17 cellular contexts compared by ENCODE assay signal in genomic region chr17:58401287-58401686, GRCh38. TPM values are rescaled to one million over a fixed set of nuclear protein-coding genes. Genes with fewer than 3 reads are reported as not detected.
DNase-seq lines count a peak whose midpoint lies in the region; ATAC-seq and TF ChIP-seq lines count a peak whose summit lies in the region.
"Had no signal": no experiment of that assay in that cellular context is flagged by ENCODE, and none has a peak within 500 bp of the region (broad histone marks: within the 10 kb centered on the region; RNA-seq: fewer than 3 reads in every experiment).

No MANE protein-coding gene starts in this region.

- peaks cover 8% of the 10 kb centered on the region for H3K4me1 Mint-ChIP-seq in activated CD8-positive, alpha-beta memory T cell treated with anti-CD3 and anti-CD28 coated beads, Interleukin-2, amount 10 ng/mL, durations not matched to agents 7 days and 5 days
- peaks cover 7% of the 10 kb centered on the region for H3K4me1 Mint-ChIP-seq in activated T-cell treated with anti-CD3 and anti-CD28 coated beads, Interleukin-2, amount 50 U/mL, for 4 hours (ENCODE audit: low read depth)
- H3K4me1 Mint-ChIP-seq: IgD-negative memory B cell had no signal

- peak; percentile 39 for DNase-seq in NCI-H774 (lab: John Stamatoyannopoulos, UW)
- DNase-seq in epithelial cell of prostate (ENCODE audit: low read depth, low spot score), result no peak
- no peak for DNase-seq in activated CD8-positive, alpha-beta memory T cell treated with anti-CD3 and anti-CD28 coated beads, Interleukin-2, amount 10 ng/mL, durations not matched to agents 7 days and 5 days
- no peak for DNase-seq in activated T-cell treated with anti-CD3 and anti-CD28 coated beads, Interleukin-2, amount 50 U/mL, for 4 hours
- DNase-seq in A673 (ENCODE audit: low spot score), result no peak
- DNase-seq: activated CD4-positive, alpha-beta memory T cell treated with anti-CD3 and anti-CD28 coated beads, Interleukin-2, amount 10 ng/mL, durations not matched to agents 7 days and 5 days; CD4-positive, CD25-positive, alpha-beta regulatory T cell; left cardiac atrium had no signal

- no peak overlapping the region for H3K27ac Mint-ChIP-seq in activated CD8-positive, alpha-beta memory T cell treated with anti-CD3 and anti-CD28 coated beads, Interleukin-2, amount 10 ng/mL, durations not matched to agents 7 days and 5 days
- H3K27ac Mint-ChIP-seq: activated CD4-positive, alpha-beta memory T cell treated with anti-CD3 and anti-CD28 coated beads, Interleukin-2, amount 10 ng/mL, durations not matched to agents 7 days and 5 days; CD4-positive, CD25-positive, alpha-beta regulatory T cell; dendritic cell treated with granulocyte-macrophage colony-stimulating factor and Interleukin-4, amounts not matched to agents 40 ng/mL and 50 ng/mL, for 4 days; IgD-negative memory B cell; WTC11 had no signal

- H4K20me1 ChIP-seq in Loucy (ENCODE audit: insufficient read depth, low read length, poor library complexity, severe bottlenecking), result peaks cover 12% of the 10 kb centered on the region

- no peaks in the 10 kb centered on the region for H3K36me3 Mint-ChIP-seq in activated CD8-positive, alpha-beta memory T cell treated with anti-CD3 and anti-CD28 coated beads, Interleukin-2, amount 10 ng/mL, durations not matched to agents 7 days and 5 days
- peaks cover 3% of the 10 kb centered on the region for H3K36me3 Mint-ChIP-seq in activated T-cell treated with anti-CD3 and anti-CD28 coated beads, Interleukin-2, amount 50 U/mL, for 4 hours (ENCODE audit: insufficient read depth)
- H3K36me3 Mint-ChIP-seq: activated naive CD4-positive, alpha-beta T cell treated with anti-CD3 and anti-CD28 coated beads, Interleukin-2, amount 50 U/mL, for 72 hours; brain; IgD-negative memory B cell; WTC11 had no signal

- no peak overlapping the region for H3K4me3 Mint-ChIP-seq in activated CD8-positive, alpha-beta memory T cell treated with anti-CD3 and anti-CD28 coated beads, Interleukin-2, amount 10 ng/mL, durations not matched to agents 7 days and 5 days
- no peak overlapping the region for H3K4me3 Mint-ChIP-seq in activated T-cell treated with anti-CD3 and anti-CD28 coated beads, Interleukin-2, amount 50 U/mL, for 4 hours
- H3K4me3 Mint-ChIP-seq: activated CD4-positive, alpha-beta memory T cell treated with anti-CD3 and anti-CD28 coated beads, Interleukin-2, amount 10 ng/mL, durations not matched to agents 7 days and 5 days; brain; CD4-positive, CD25-positive, alpha-beta regulatory T cell; dendritic cell treated with granulocyte-macrophage colony-stimulating factor and Interleukin-4, amounts not matched to agents 40 ng/mL and 50 ng/mL, for 4 days; IgD-negative memory B cell; WTC11 had no signal

- H3K36me3 ChIP-seq in Loucy (ENCODE audit: insufficient read depth, low read length) (peaks cover 4% of the 10 kb centered on the region; the same call in 1 of the 2 replicates), A673 (ENCODE audit: insufficient read depth, low read length, poor library complexity, severe bottlenecking) (no peaks in the 10 kb centered on the region)

- H3K9me3 ChIP-seq in Loucy (ENCODE audit: insufficient read depth, low read depth, low read length) (no peaks in the 10 kb centered on the region), A673 (ENCODE audit: low read depth, low read length, poor library complexity, severe bottlenecking) (no peaks in the 10 kb centered on the region)

- no peak overlapping the region for H3K9ac ChIP-seq in Loucy (ENCODE audit: low read depth, low read length, poor library complexity, severe bottlenecking)

- no peaks in the 10 kb centered on the region for H3K9me3 Mint-ChIP-seq in activated CD8-positive, alpha-beta memory T cell treated with anti-CD3 and anti-CD28 coated beads, Interleukin-2, amount 10 ng/mL, durations not matched to agents 7 days and 5 days (ENCODE audit: low read depth)
- no peaks in the 10 kb centered on the region for H3K9me3 Mint-ChIP-seq in activated T-cell treated with anti-CD3 and anti-CD28 coated beads, Interleukin-2, amount 50 U/mL, for 4 hours
- H3K9me3 Mint-ChIP-seq: activated CD4-positive, alpha-beta memory T cell treated with anti-CD3 and anti-CD28 coated beads, Interleukin-2, amount 10 ng/mL, durations not matched to agents 7 days and 5 days; activated naive CD4-positive, alpha-beta T cell treated with anti-CD3 and anti-CD28 coated beads, Interleukin-2, amount 50 U/mL, for 72 hours; activated T-cell treated with anti-CD3 and anti-CD28 coated beads, Interleukin-2, amount 50 U/mL, for 72 hours; brain; CD4-positive, CD25-positive, alpha-beta regulatory T cell; dendritic cell treated with granulocyte-macrophage colony-stimulating factor and Interleukin-4, amounts not matched to agents 40 ng/mL and 50 ng/mL, for 4 days; IgD-negative memory B cell; WTC11 had no signal

- peaks cover 2% of the 10 kb centered on the region for H3K27me3 Mint-ChIP-seq in activated CD8-positive, alpha-beta memory T cell treated with anti-CD3 and anti-CD28 coated beads, Interleukin-2, amount 10 ng/mL, durations not matched to agents 7 days and 5 days
- H3K27me3 Mint-ChIP-seq in activated T-cell treated with anti-CD3 and anti-CD28 coated beads, Interleukin-2, amount 50 U/mL, for 4 hours (ENCODE audit: low read depth), result no peaks in the 10 kb centered on the region
- H3K27me3 Mint-ChIP-seq: IgD-negative memory B cell had no signal

- H3K4me2 ChIP-seq in Loucy (ENCODE audit: low read depth, low read length, poor library complexity, severe bottlenecking), result peak overlapping the region; percentile 21

- ATAC-seq in GM21737 (IDR thresholded peaks at IDR 0.05; ENCODE audit: unreplicated experiment), result no peak
- ATAC-seq in activated CD8-positive, alpha-beta memory T cell treated with anti-CD3 and anti-CD28 coated beads, Interleukin-2, amount 10 ng/mL, durations not matched to agents 7 days and 5 days, result no peak
- ATAC-seq in activated T-cell treated with anti-CD3 and anti-CD28 coated beads, Interleukin-2, amount 50 U/mL, for 4 hours, result no peak
- ATAC-seq: left cardiac atrium, WTC11 had no signal

- H3K79me2 ChIP-seq in Loucy (ENCODE audit: insufficient read depth, low read length), result peaks cover 96% of the 10 kb centered on the region

- CTCF ChIA-PET in activated CD8-positive, alpha-beta memory T cell treated with anti-CD3 and anti-CD28 coated beads, Interleukin-2, amount 10 ng/mL, durations not matched to agents 7 days and 5 days (lab: Charles Lee), result no interaction called here
- CTCF ChIA-PET in A673 (lab: Charles Lee), result no interaction called here

- H3K27me3 ChIP-seq in Loucy (ENCODE audit: insufficient read depth, low read length, poor library complexity, severe bottlenecking) (no peaks in the 10 kb centered on the region), A673 (replicated peaks; ENCODE audit: insufficient read depth, low read depth, low read length, poor library complexity) (peaks cover 53% of the 10 kb centered on the region)

- no peaks in the 10 kb centered on the region for H3K9me2 ChIP-seq in Loucy (replicated peaks; ENCODE audit: low read depth, low read length)

- H3K27ac ChIP-seq in 22Rv1 (peak overlapping the region; percentile 75), epithelial cell of prostate (peak overlapping the region; percentile 96), A673 (ENCODE audit: low read depth, low read length, poor library complexity, severe bottlenecking) (no peak overlapping the region)

- no peaks in the 10 kb centered on the region for H3F3A ChIP-seq in Loucy (ENCODE audit: low read depth)

- no peak overlapping the region for H3K4me3 ChIP-seq in Loucy (ENCODE audit: low read length, poor library complexity, severe bottlenecking)
- no peak overlapping the region for H3K4me3 ChIP-seq in A673 (ENCODE audit: low read depth, low read length, poor library complexity, severe bottlenecking)

- POLR2A ChIA-PET in A673 (lab: Charles Lee; ENCODE audit: low non-redundant PET), result no interaction called here

- no TSS peak for BruUV-seq in A673 (replicated peaks; lab: Mats Ljungman, UMichigan)

- no peak overlapping the region for H2AFZ ChIP-seq in Loucy (ENCODE audit: low read length)

- intact Hi-C loops in A673 (cut with micrococcal nuclease; ENCODE audit: unreplicated experiment), result no loop called here

- H3K4me1 ChIP-seq in Loucy (ENCODE audit: insufficient read depth, low read length, poor library complexity, severe bottlenecking) (peaks cover 42% of the 10 kb centered on the region), A673 (ENCODE audit: insufficient read depth, low read length, poor library complexity, severe bottlenecking) (no peaks in the 10 kb centered on the region)

- no peak for TF ChIP-seq CTCF in 22Rv1 (IDR thresholded peaks at IDR 0.05)
- TF ChIP-seq CTCF in Loucy (conservative IDR thresholded peaks at IDR 0.05; ENCODE audit: low read length), result no peak
- TF ChIP-seq CTCF in A673 (conservative IDR thresholded peaks at IDR 0.05; ENCODE audit: low read depth, low read length), result no peak

RNA-seq across cellular contexts. Expression of gene RNF43, which starts 16.0 kb away (rescaled TPM):
- total RNA-seq in activated CD8-positive, alpha-beta memory T cell treated with anti-CD3 and anti-CD28 coated beads, Interleukin-2, amount 10 ng/mL, durations not matched to agents 7 days and 5 days, result under 1 TPM; 0.23 to 0.52 TPM
- total RNA-seq in activated T-cell treated with anti-CD3 and anti-CD28 coated beads, Interleukin-2, amount 50 U/mL, for 4 hours, result under 1 TPM; 0.43 to 0.92 (median 0.73) TPM
- total RNA-seq in A673 (2021), result 0.04 TPM in 1 of 2 replicates, not detected in the other
- total RNA-seq: activated CD4-positive, alpha-beta memory T cell treated with anti-CD3 and anti-CD28 coated beads, Interleukin-2, amount 10 ng/mL, durations not matched to agents 7 days and 5 days had no signal

RNA-seq across cellular contexts. Expression of gene SUPT4H1, which starts 49.3 kb away (rescaled TPM):
- 100 to 1,000 TPM in 1 of 2 experiments, 10 to 100 TPM in 1; 63.3 to 127 TPM for total RNA-seq in activated CD8-positive, alpha-beta memory T cell treated with anti-CD3 and anti-CD28 coated beads, Interleukin-2, amount 10 ng/mL, durations not matched to agents 7 days and 5 days
- 100 to 1,000 TPM; 144 to 154 (median 152) TPM for total RNA-seq in activated T-cell treated with anti-CD3 and anti-CD28 coated beads, Interleukin-2, amount 50 U/mL, for 4 hours
- 93.1 and 106 TPM in 2 replicates for total RNA-seq in A673 (2021)
